Comparison of ENCODE assay signal across 1 cellular context in the genomic region with DNA sequence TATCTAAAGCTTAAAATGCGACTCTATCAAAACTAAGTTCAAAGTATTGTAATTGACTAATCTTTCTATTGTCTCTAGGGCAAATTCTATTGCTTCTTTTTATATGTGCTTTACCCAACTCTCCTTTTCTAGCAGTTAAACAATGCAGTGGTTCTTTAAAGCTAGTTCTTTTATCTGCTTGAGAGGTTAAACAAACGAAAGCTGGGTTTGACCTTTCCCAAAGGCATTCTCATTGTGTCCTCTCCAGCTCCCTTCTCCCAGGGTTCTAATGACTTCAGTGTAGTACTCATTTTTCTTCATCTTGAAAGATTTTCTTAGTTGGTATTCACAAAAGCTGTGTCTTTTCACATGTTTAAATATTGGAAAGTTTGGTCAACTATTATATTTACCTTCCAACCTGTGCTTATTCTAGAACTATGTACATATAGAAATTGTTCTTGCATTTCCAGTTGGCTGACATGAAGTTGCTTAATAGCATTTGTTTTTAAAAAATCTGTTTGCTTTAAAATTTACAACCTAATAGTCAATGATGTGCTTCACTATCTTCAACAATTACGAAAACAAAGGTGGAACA.
TF ChIP-seq lines count a peak whose summit lies in the region.

No MANE protein-coding gene starts in this region.

TF ChIP-seq in H1, 55 proteins besides CTCF, POLR2A, EP300 and RAD21:
- TF ChIP-seq CTBP2 (IDR thresholded peaks at IDR 0.05; ENCODE audit: borderline replicate concordance, insufficient read depth, insufficient read length, low read length) (no peak), GABPA (IDR thresholded peaks at IDR 0.05; ENCODE audit: borderline replicate concordance, insufficient read depth, low read length) (no peak), NANOG (IDR thresholded peaks at IDR 0.05; ENCODE audit: insufficient read depth, low read depth, low read length, poor library complexity, severe bottlenecking) (no peak), CREB1 (IDR thresholded peaks at IDR 0.05) (no peak), TAF1 (IDR thresholded peaks at IDR 0.05; ENCODE audit: low read depth, low read length) (no peak), RXRA (IDR thresholded peaks at IDR 0.05; ENCODE audit: insufficient read depth, low read depth, low read length) (no peak), EZH2 (IDR thresholded peaks at IDR 0.05; ENCODE audit: low read depth, low read length, severe bottlenecking) (no peak), GTF2F1 (IDR thresholded peaks at IDR 0.05; ENCODE audit: borderline replicate concordance, low read depth, low read length) (no peak), TEAD4 (IDR thresholded peaks at IDR 0.05; ENCODE audit: low read depth, low read length) (no peak), RNF2 (IDR thresholded peaks at IDR 0.05; ENCODE audit: borderline replicate concordance, low read depth, low read length, missing control alignments, poor library complexity, severe bottlenecking) (no peak), CEBPB (IDR thresholded peaks at IDR 0.05; ENCODE audit: low read depth, low read length) (no peak), POLR2AphosphoS5 (IDR thresholded peaks at IDR 0.05; ENCODE audit: low read depth, low read length) (no peak), USF2 (IDR thresholded peaks at IDR 0.05; ENCODE audit: low read length) (no peak)
- TF ChIP-seq, protein P1, sequence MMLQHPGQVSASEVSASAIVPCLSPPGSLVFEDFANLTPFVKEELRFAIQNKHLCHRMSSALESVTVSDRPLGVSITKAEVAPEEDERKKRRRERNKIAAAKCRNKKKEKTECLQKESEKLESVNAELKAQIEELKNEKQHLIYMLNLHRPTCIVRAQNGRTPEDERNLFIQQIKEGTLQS (IDR thresholded peaks at IDR 0.05; ENCODE audit: insufficient read depth, low read depth, low read length) = no peak
